ENCODE assay signal across 8 cellular contexts in genomic region chr2:239288951-239289481, GRCh38.
DNase-seq lines count a peak whose midpoint lies in the region; ATAC-seq and TF ChIP-seq lines count a peak whose summit lies in the region.

No MANE protein-coding gene starts in this region.

- H3K4me1 ChIP-seq in psoas muscle (peaks cover 100% of the 10 kb centered on the region), mammary epithelial cell (ENCODE audit: insufficient read depth, low read length) (peaks cover 11% of the 10 kb centered on the region)

- peak; percentile 47 for DNase-seq in activated T-cell treated with anti-CD3 and anti-CD28 coated beads, Interleukin-2, amount 50 U/mL, for 1 hour
- DNase-seq in activated T-cell treated with anti-CD3 and anti-CD28 coated beads for 4 hours: no peak
- no peak for DNase-seq in central memory CD8-positive, alpha-beta T cell (ENCODE audit: low spot score in 2 of 2)
- peak in 1 of 2 donors; percentile 66 for DNase-seq in psoas muscle
- no peak for DNase-seq in mammary epithelial cell
- no peak for DNase-seq in putamen (ENCODE audit: low spot score)
- no peak for DNase-seq in DMS114 treated with DMSO at 0.1 percent for 48 hours (lab: John Stamatoyannopoulos, UW; ENCODE audit: unreplicated experiment)

- no peak overlapping the region for H2AFZ ChIP-seq in mammary epithelial cell (ENCODE audit: low read depth, low read length)

- H3K36me3 Mint-ChIP-seq in central memory CD8-positive, alpha-beta T cell (ENCODE audit: insufficient read depth): peaks cover 7% of the 10 kb centered on the region

- H3K79me2 ChIP-seq in mammary epithelial cell (ENCODE audit: insufficient read depth, low read length): peaks cover 12% of the 10 kb centered on the region

- H3K4me2 ChIP-seq in mammary epithelial cell (ENCODE audit: insufficient read depth, low read depth, low read length): no peak overlapping the region

- peak overlapping the region; percentile 95 for H3K27ac Mint-ChIP-seq in central memory CD8-positive, alpha-beta T cell (ENCODE audit: low read depth)

- H4K20me1 ChIP-seq in mammary epithelial cell (ENCODE audit: insufficient read depth, low read length): no peaks in the 10 kb centered on the region

- peak overlapping the region; percentile 97 for H3K27ac ChIP-seq in psoas muscle
- H3K27ac ChIP-seq in mammary epithelial cell (ENCODE audit: insufficient read depth, low read depth, low read length): no peak overlapping the region

- TF ChIP-seq CTCF in psoas muscle (IDR thresholded peaks at IDR 0.05) (no peak), mammary epithelial cell (conservative IDR thresholded peaks at IDR 0.05 in 1 of 2, IDR thresholded peaks at IDR 0.05 in 1 of 2; ENCODE audit: extremely low read depth in 1 of 2, insufficient read depth in 1 of 2, low read depth in 1 of 2, low read length in 2 of 2) (no peak)

- peak; percentile 48 for ATAC-seq in HG03439 (IDR thresholded peaks at IDR 0.05; ENCODE audit: unreplicated experiment)
- peak; percentile 83 for ATAC-seq in central memory CD8-positive, alpha-beta T cell (replicated peaks; ENCODE audit: extremely low read depth, poor library complexity, severe bottlenecking)
- ATAC-seq in psoas muscle: peak in 1 of 4 donors; percentile 18

- dilution Hi-C loops in mammary epithelial cell (cut with HindIII; ENCODE audit: low sequenced_read_pairs): no loop called here

- H3K4me3 Mint-ChIP-seq in central memory CD8-positive, alpha-beta T cell: peak overlapping the region; percentile 74

- WGBS in psoas muscle, 3 donors: 27 to 41% (median 39%) methylated on average over 7 of the region's 7 CpGs
- WGBS in mammary epithelial cell (ENCODE audit: low coverage, missing lambda C conversion rate): 60% methylated on average over 7 of the region's 7 CpGs

- peaks cover 0 to 2% of the 10 kb centered on the region in 2 donors for H3K36me3 ChIP-seq in psoas muscle (ENCODE audit: insufficient read depth in 1 of 2, low read depth in 1 of 2)
- H3K36me3 ChIP-seq in mammary epithelial cell (ENCODE audit: insufficient read depth, low read length): no peaks in the 10 kb centered on the region

- BruUV-seq in mammary epithelial cell (replicated peaks; lab: Mats Ljungman, UMichigan): no TSS peak

- in situ Hi-C loops in mammary epithelial cell (cut with MboI; ENCODE audit: low sequenced_read_pairs in 2 of 2): no loop called here

- H3K4me1 Mint-ChIP-seq in central memory CD8-positive, alpha-beta T cell: peaks cover 61% of the 10 kb centered on the region

- H3K4me3 ChIP-seq in psoas muscle (peak overlapping the region; percentile 23), mammary epithelial cell (replicated peaks in 1 of 3; ENCODE audit: insufficient read depth in 1 of 3, low read depth in 2 of 3, low read length in 3 of 3) (no peak overlapping the region)

- no peaks in the 10 kb centered on the region for H3K27me3 Mint-ChIP-seq in central memory CD8-positive, alpha-beta T cell

- H3K9me3 Mint-ChIP-seq in central memory CD8-positive, alpha-beta T cell: no peaks in the 10 kb centered on the region

- H3K27me3 ChIP-seq in psoas muscle (ENCODE audit: insufficient read depth in 3 of 3, low read length in 2 of 3): no peaks in the 10 kb centered on the region
- no peaks in the 10 kb centered on the region for H3K27me3 ChIP-seq in mammary epithelial cell (ENCODE audit: insufficient read depth, low read length)

- CTCF ChIA-PET in mammary epithelial cell (lab: Charles Lee; ENCODE audit: low non-redundant PET): no interaction called here

- H3K9ac ChIP-seq in mammary epithelial cell (ENCODE audit: insufficient read depth, low read length): no peak overlapping the region

- H3K9me3 ChIP-seq in psoas muscle (no peaks in the 10 kb centered on the region), mammary epithelial cell (replicated peaks; ENCODE audit: insufficient read depth, low read length) (no peaks in the 10 kb centered on the region)

- intact Hi-C loops in psoas muscle (cut with DNase I) (no loop called here), mammary epithelial cell (cut with micrococcal nuclease) (no loop called here)
